1 cellular context compared by ENCODE assay signal in the genomic region with DNA sequence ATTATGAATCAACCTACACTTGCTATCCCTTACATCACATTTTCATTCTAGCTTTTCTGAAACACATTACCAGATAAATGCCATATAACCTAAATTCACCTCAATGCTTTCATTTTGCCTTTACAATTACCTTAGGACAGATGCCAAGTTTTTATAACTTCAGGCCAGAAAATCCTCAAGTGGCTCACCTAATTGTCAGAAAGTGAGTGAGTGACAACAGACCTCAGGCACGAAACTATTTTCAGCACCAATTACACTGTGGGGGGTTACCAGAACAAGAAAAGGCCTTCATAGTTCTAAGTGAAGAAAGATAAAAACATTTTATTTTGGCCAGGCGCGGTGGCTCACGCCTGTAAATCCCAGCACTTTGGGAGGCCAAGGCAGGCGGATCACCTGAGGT.
TF ChIP-seq lines count a peak whose summit lies in the region.

No MANE protein-coding gene starts in this region.

TF ChIP-seq in WTC11, 78 proteins besides CTCF, POLR2A, EP300 and RAD21 (continued from another document):
- TF ChIP-seq, protein P1, sequence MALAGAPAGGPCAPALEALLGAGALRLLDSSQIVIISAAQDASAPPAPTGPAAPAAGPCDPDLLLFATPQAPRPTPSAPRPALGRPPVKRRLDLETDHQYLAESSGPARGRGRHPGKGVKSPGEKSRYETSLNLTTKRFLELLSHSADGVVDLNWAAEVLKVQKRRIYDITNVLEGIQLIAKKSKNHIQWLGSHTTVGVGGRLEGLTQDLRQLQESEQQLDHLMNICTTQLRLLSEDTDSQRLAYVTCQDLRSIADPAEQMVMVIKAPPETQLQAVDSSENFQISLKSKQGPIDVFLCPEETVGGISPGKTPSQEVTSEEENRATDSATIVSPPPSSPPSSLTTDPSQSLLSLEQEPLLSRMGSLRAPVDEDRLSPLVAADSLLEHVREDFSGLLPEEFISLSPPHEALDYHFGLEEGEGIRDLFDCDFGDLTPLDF (CRISPR knock-in tag; IDR thresholded peaks at IDR 0.05): no peak
